ENCODE assay signal across 19 cellular contexts in genomic region chr19:11127905-11128304, GRCh38.
"Had no signal": no experiment of that assay in that cellular context is flagged by ENCODE, and none has a peak within 500 bp of the region (broad histone marks: within the 10 kb centered on the region; RNA-seq: fewer than 3 reads in every experiment).

No MANE protein-coding gene starts in this region.

- H3K36me3 ChIP-seq: neutrophil, uterus had no signal

- H3K4me1 ChIP-seq: uterus had no signal

- FAIRE-seq: small intestine had no signal

- H3K4me3 ChIP-seq: esophagus squamous epithelium, gastroesophageal sphincter, mucosa of descending colon, stomach, upper lobe of left lung, uterus had no signal

- H3K27ac ChIP-seq: epithelial cell of prostate, neutrophil had no signal

- DNase-seq: effector memory CD8-positive, alpha-beta T cell; esophagus squamous epithelium; foreskin fibroblast; glutamatergic neuron; islet precursor cell; mucosa of descending colon; naive thymus-derived CD8-positive, alpha-beta T cell; posterior cingulate gyrus; small intestine; stimulated activated CD4-positive, alpha-beta T cell treated with anti-CD3 and anti-CD28 coated beads, Interleukin-12 subunit alpha, Interleukin-12 subunit beta, amount 100 ng/mL, for 4 hours; stimulated activated naive CD4-positive, alpha-beta T cell; stomach; upper lobe of left lung; uterus had no signal

- H3K27me3 ChIP-seq: esophagus squamous epithelium, gastroesophageal sphincter, neutrophil, stomach, upper lobe of left lung, uterus had no signal

- H3K27me3 Mint-ChIP-seq: dendritic cell treated with granulocyte-macrophage colony-stimulating factor and Interleukin-4, amounts not matched to agents 40 ng/mL and 50 ng/mL, for 4 days; effector memory CD8-positive, alpha-beta T cell; naive thymus-derived CD8-positive, alpha-beta T cell had no signal

- H3K9me3 Mint-ChIP-seq: dendritic cell treated with granulocyte-macrophage colony-stimulating factor and Interleukin-4, amounts not matched to agents 40 ng/mL and 50 ng/mL, for 4 days; effector memory CD8-positive, alpha-beta T cell; naive thymus-derived CD8-positive, alpha-beta T cell had no signal

- ATAC-seq: effector memory CD8-positive, alpha-beta T cell; gastroesophageal sphincter; left lobe of liver; mucosa of descending colon; naive thymus-derived CD8-positive, alpha-beta T cell had no signal

- H3K4me3 Mint-ChIP-seq: dendritic cell treated with granulocyte-macrophage colony-stimulating factor and Interleukin-4, amounts not matched to agents 40 ng/mL and 50 ng/mL, for 4 days; effector memory CD8-positive, alpha-beta T cell; naive thymus-derived CD8-positive, alpha-beta T cell had no signal

- H3K9me3 ChIP-seq: esophagus squamous epithelium, gastroesophageal sphincter, mucosa of descending colon, neutrophil, stomach, upper lobe of left lung, uterus had no signal

- H3K27ac Mint-ChIP-seq: dendritic cell treated with granulocyte-macrophage colony-stimulating factor and Interleukin-4, amounts not matched to agents 40 ng/mL and 50 ng/mL, for 4 days had no signal
